In the genomic region with DNA sequence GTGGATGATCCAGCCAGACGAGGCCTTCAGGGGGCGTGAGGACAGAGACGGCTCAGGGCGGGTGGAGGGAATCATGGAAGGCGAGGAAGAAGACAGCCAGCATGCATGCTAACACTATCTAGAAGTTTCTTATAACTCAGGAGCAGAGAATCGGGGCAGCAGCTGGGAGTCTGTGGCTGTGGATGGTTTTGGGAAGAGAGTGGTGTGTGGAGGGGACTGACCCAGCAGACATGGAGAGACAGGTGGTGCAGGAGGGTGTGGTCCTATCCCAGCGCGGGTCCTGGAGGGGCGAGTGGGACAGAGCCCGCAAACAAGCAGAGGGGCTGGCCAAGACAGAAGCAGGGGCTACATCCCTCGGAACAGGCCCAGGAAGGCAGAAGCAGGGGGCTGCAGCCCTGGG, we compare ENCODE assay signal across 14 cellular contexts.
A peak's percentile ranks its signal among the peaks of the same experiment; 100 is the strongest.
DNase-seq lines count a peak whose midpoint lies in the region; ATAC-seq and TF ChIP-seq lines count a peak whose summit lies in the region.
"Had no signal": no experiment of that assay in that cellular context is flagged by ENCODE, and none has a peak within 500 bp of the region (broad histone marks: within the 10 kb centered on the region; RNA-seq: fewer than 3 reads in every experiment).

No MANE protein-coding gene starts in this region.

- H3K4me3 ChIP-seq in left ventricle myocardium inferior: no peak overlapping the region
- no peak overlapping the region for H3K4me3 ChIP-seq in SJCRH30
- H3K4me3 ChIP-seq: A549, HAP-1 had no signal

- H3K36me3 Mint-ChIP-seq in stimulated activated effector memory CD8-positive, alpha-beta T cell treated with anti-CD3 and anti-CD28 coated beads, Interleukin-12 subunit alpha, Interleukin-12 subunit beta, amount 100 ng/mL, for 72 hours: no peaks in the 10 kb centered on the region

- no peaks in the 10 kb centered on the region for H3K9me3 Mint-ChIP-seq in stimulated activated effector memory CD8-positive, alpha-beta T cell treated with anti-CD3 and anti-CD28 coated beads, Interleukin-12 subunit alpha, Interleukin-12 subunit beta, amount 100 ng/mL, for 72 hours

- no peak overlapping the region for H3K4me3 Mint-ChIP-seq in stimulated activated effector memory CD8-positive, alpha-beta T cell treated with anti-CD3 and anti-CD28 coated beads, Interleukin-12 subunit alpha, Interleukin-12 subunit beta, amount 100 ng/mL, for 72 hours

- DNase-seq in left ventricle myocardium superior (peak; percentile 19), left ventricle myocardium inferior (no peak), SJCRH30 (peak; percentile 38 to 57), RPMI8226 (no peak)
- DNase-seq in stimulated activated effector memory CD8-positive, alpha-beta T cell treated with anti-CD3 and anti-CD28 coated beads, Interleukin-12 subunit alpha, Interleukin-12 subunit beta, amount 100 ng/mL, for 72 hours (ENCODE audit: low spot score in 2 of 2): no peak
- DNase-seq: BE2C, Calu3, DMS 273 treated with DMSO at 0.1 percent for 48 hours had no signal

- ATAC-seq in left ventricle myocardium superior (no peak), HG02981 (IDR thresholded peaks at IDR 0.05; ENCODE audit: unreplicated experiment) (no peak)
- no peak for ATAC-seq in stimulated activated effector memory CD8-positive, alpha-beta T cell treated with anti-CD3 and anti-CD28 coated beads, Interleukin-12 subunit alpha, Interleukin-12 subunit beta, amount 100 ng/mL, for 72 hours
- ATAC-seq: A549, HepG2 had no signal

- H3K4me1 Mint-ChIP-seq in stimulated activated effector memory CD8-positive, alpha-beta T cell treated with anti-CD3 and anti-CD28 coated beads, Interleukin-12 subunit alpha, Interleukin-12 subunit beta, amount 100 ng/mL, for 72 hours: peaks cover 18% of the 10 kb centered on the region

- peaks cover 14% of the 10 kb centered on the region for H3K27me3 ChIP-seq in left ventricle myocardium inferior (ENCODE audit: low read depth)
- no peaks in the 10 kb centered on the region for H3K27me3 ChIP-seq in SJCRH30
- H3K27me3 ChIP-seq in layer of hippocampus (ENCODE audit: control insufficient read depth, insufficient read depth, low read length): no peaks in the 10 kb centered on the region
- H3K27me3 ChIP-seq: BE2C had no signal

- H3K9me3 ChIP-seq in left ventricle myocardium inferior (replicated peaks) (no peaks in the 10 kb centered on the region), SJCRH30 (replicated peaks) (no peaks in the 10 kb centered on the region)
- H3K9me3 ChIP-seq: A549, BE2C, HAP-1 had no signal

- no peak overlapping the region for H3K27ac ChIP-seq in left ventricle myocardium inferior (replicated peaks)
- H3K27ac ChIP-seq in SJCRH30: no peak overlapping the region
- H3K27ac ChIP-seq in layer of hippocampus (ENCODE audit: low read depth, low read length): peak overlapping the region; percentile 46
- H3K27ac ChIP-seq: C4-2B had no signal

- peak overlapping the region; percentile 2 for H3K27ac Mint-ChIP-seq in stimulated activated effector memory CD8-positive, alpha-beta T cell treated with anti-CD3 and anti-CD28 coated beads, Interleukin-12 subunit alpha, Interleukin-12 subunit beta, amount 100 ng/mL, for 72 hours

- H3K4me1 ChIP-seq in left ventricle myocardium inferior: peaks cover 4% of the 10 kb centered on the region
- H3K4me1 ChIP-seq in SJCRH30: peaks cover 4% of the 10 kb centered on the region; the same call in 1 of the 2 replicates
- H3K4me1 ChIP-seq: BE2C, HAP-1 had no signal

- H3K36me3 ChIP-seq in left ventricle myocardium inferior: no peaks in the 10 kb centered on the region
- no peaks in the 10 kb centered on the region for H3K36me3 ChIP-seq in SJCRH30
- H3K36me3 ChIP-seq: BE2C, HAP-1 had no signal

- TF ChIP-seq CTCF in left ventricle myocardium inferior (IDR thresholded peaks at IDR 0.05; ENCODE audit: borderline replicate concordance): no peak

- intact Hi-C loops in left ventricle myocardium superior (cut with micrococcal nuclease) (no loop called here), left ventricle myocardium inferior (cut with micrococcal nuclease) (no loop called here)

Comparison
In these comparisons a context has a peak if more than half of its experiments do, and no peak if none do; other contexts are left out.
1. DNase-seq: peak in left ventricle myocardium superior (single experiment) and SJCRH30 (2 of 2); none in left ventricle myocardium inferior (single experiment), stimulated activated effector memory CD8-positive, alpha-beta T cell treated with anti-CD3 and anti-CD28 coated beads, Interleukin-12 subunit alpha, Interleukin-12 subunit beta, amount 100 ng/mL, for 72 hours (0 of 2) and RPMI8226 (single experiment).